Comparison of ENCODE assay signal across 14 cellular contexts in genomic region chr3:17901893-17902292, GRCh38.
DNase-seq lines count a peak whose midpoint lies in the region; ATAC-seq lines count a peak whose summit lies in the region.
"Had no signal": no experiment of that assay in that cellular context is flagged by ENCODE, and none has a peak within 500 bp of the region (broad histone marks: within the 10 kb centered on the region; RNA-seq: fewer than 3 reads in every experiment).

No MANE protein-coding gene starts in this region.

- DNase-seq in COLO829 (ENCODE audit: low spot score) (peak; percentile 74), MV-4-11 (lab: John Stamatoyannopoulos, UW) (peak; percentile 97), SK-N-DZ (ENCODE audit: low spot score) (no peak), NCI-H187 treated with DMSO at 0.1 percent for 48 hours (lab: John Stamatoyannopoulos, UW) (no peak), C1 segment of cervical spinal cord (lab: John Stamatoyannopoulos, UW) (no peak), HK-2 (ENCODE audit: unreplicated experiment) (no peak)
- DNase-seq: ACHN; activated CD4-positive, alpha-beta T cell treated with anti-CD3 and anti-CD28 coated beads, Interleukin-2, amount 10 ng/mL, durations not matched to agents 24 days and 14 days; effector CD4-positive, alpha-beta T cell; NCI-H345; SHP77 treated with DMSO at 0.1 percent for 48 hours had no signal

- ATAC-seq in GM19372 (IDR thresholded peaks at IDR 0.05; ENCODE audit: low read depth, unreplicated experiment), result peak; percentile 82
- ATAC-seq in HG03097 (IDR thresholded peaks at IDR 0.05; ENCODE audit: low FRiP score, unreplicated experiment), result peak; percentile 92
- ATAC-seq: HepG2 had no signal

Comparison
In these comparisons a context has a peak if more than half of its experiments do, and no peak if none do; other contexts are left out.
1. DNase-seq: peak in COLO829 (single experiment) and MV-4-11 (single experiment); none in SK-N-DZ (single experiment), NCI-H187 treated with DMSO at 0.1 percent for 48 hours (single experiment), C1 segment of cervical spinal cord (0 of 14) and HK-2 (single experiment).